ENCODE assay signal across 8 cellular contexts in the genomic region with DNA sequence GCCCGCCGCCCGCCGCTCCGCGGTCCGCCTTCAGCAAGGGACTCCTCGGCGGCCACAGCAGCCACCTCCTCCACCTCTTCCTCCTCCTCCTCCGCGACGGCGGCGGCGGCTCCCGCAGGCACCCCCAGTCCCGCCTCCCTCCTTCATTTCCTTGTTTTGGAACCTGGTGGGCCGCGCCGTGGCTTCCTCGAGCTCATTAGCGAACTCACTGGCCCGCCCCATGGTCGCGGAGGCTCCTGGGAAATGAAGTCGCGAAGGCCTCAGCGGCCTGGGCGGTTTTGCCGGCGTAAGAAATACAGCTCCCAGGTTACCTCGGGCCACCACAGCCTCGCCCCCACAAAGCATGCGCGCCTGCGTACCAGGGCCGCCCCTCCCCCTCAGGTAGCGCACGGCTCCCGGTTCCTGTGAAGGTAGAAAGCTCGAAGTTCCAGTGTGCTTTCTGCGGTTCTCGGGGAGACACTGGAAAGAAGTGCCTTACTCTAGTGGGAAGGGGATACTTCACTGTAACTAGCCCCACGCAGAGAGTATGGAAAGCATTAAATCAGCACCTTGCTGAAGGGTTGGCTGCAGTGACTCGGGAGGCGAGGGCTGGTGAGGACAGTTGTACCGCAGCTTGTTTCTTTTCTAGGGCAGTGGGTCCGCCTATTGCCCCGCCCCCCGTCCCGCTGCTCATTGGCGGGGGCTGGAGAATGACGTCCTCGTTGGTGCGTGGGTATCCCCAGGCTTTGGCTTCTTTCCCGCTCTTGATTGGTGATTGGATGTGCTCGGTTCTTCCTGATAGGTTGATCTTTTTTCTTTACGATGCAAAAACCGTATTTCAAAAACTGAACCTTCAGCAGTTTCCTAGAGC. TPM values are rescaled to one million over a fixed set of nuclear protein-coding genes. Genes with fewer than 3 reads are reported as not detected.
DNase-seq lines count a peak whose midpoint lies in the region; ATAC-seq lines count a peak whose summit lies in the region.

A gene (minus strand): TSS at position 210 of the 850 bp plus-strand sequence. CDS start 333 bp downstream, outside the sequence.

- H3K27ac ChIP-seq in mesendoderm (ENCODE audit: low read depth, low read length), result peak within 1 kb of the TSS; percentile 89

- H3K4me1 ChIP-seq in NT2/D1 (ENCODE audit: insufficient read depth, insufficient read length), result no peaks in the 10 kb centered on the region
- no peaks in the 10 kb centered on the region for H3K4me1 ChIP-seq in endocrine pancreas (ENCODE audit: control insufficient read depth, insufficient read depth, low read length)
- H3K4me1 ChIP-seq in mesendoderm (ENCODE audit: control insufficient read depth, low read depth, low read length), result no peaks in the 10 kb centered on the region

- H2BK120ac ChIP-seq in mesendoderm (ENCODE audit: low read depth, low read length), result no peak within 1 kb of the TSS

- H2BK5ac ChIP-seq in mesendoderm (ENCODE audit: low read length), result peak within 1 kb of the TSS; percentile 89

- H3K4ac ChIP-seq in mesendoderm (ENCODE audit: low read depth, low read length), result peak within 1 kb of the TSS; percentile 57

- WGBS in mesendoderm (ENCODE audit: extremely low coverage, insufficient coverage, low lambda C conversion rate), result no CpG with 5 or more reads among the region's 59 CpGs

- no peaks in the 10 kb centered on the region for H3K9me3 ChIP-seq in NT2/D1 (ENCODE audit: insufficient read depth, low read length)
- no peaks in the 10 kb centered on the region for H3K9me3 ChIP-seq in endocrine pancreas (ENCODE audit: control insufficient read depth, low read length)

- peak within 1 kb of the TSS; percentile 99 for H3K56ac ChIP-seq in mesendoderm (ENCODE audit: low read length)

- peak; percentile 63 for ATAC-seq in GM21381 (IDR thresholded peaks at IDR 0.05; ENCODE audit: unreplicated experiment)

- DNase-seq in COR-L47 (lab: John Stamatoyannopoulos, UW) (peak; percentile 91), HUDEP-2 (lab: John Stamatoyannopoulos, UW; ENCODE audit: unreplicated experiment in 76 of 76) (peak; percentile 90 to 100 (median 99)), NT2/D1 (ENCODE audit: low read depth, low spot score) (peak; percentile 93), mesendoderm (peak; percentile 99)
- peak; percentile 98 for DNase-seq in activated CD8-positive, alpha-beta memory T cell treated with anti-CD3 and anti-CD28 coated beads, Interleukin-2, amount 50 U/mL, for 1 hour (ENCODE audit: extremely low read depth)
- DNase-seq in stimulated activated CD8-positive, alpha-beta memory T cell treated with anti-CD3 and anti-CD28 coated beads, Interleukin-15, amount 100 ng/mL, for 1 hour (ENCODE audit: low read depth), result peak; percentile 95

- H3K36me3 ChIP-seq in NT2/D1 (ENCODE audit: insufficient read depth, insufficient read length, low read length) (no peaks in the 10 kb centered on the region), endocrine pancreas (ENCODE audit: control insufficient read depth, insufficient read depth, low read length) (no peaks in the 10 kb centered on the region), mesendoderm (ENCODE audit: control insufficient read depth, insufficient read depth, low read length) (no peaks in the 10 kb centered on the region)

- H3K4me2 ChIP-seq in mesendoderm (ENCODE audit: low read length), result peak within 1 kb of the TSS; percentile 96

- peaks cover 6% of the 10 kb centered on the region for H3K79me1 ChIP-seq in mesendoderm (ENCODE audit: low read length)

- peak within 1 kb of the TSS; percentile 94 for H3K23ac ChIP-seq in mesendoderm (ENCODE audit: low read length)

- H4K8ac ChIP-seq in mesendoderm (ENCODE audit: low read depth, low read length), result no peak within 1 kb of the TSS

- peak within 1 kb of the TSS; percentile 89 for H3K4me3 ChIP-seq in NT2/D1 (ENCODE audit: insufficient read length, low read depth)
- peak within 1 kb of the TSS; percentile 82 for H3K4me3 ChIP-seq in endocrine pancreas (ENCODE audit: control insufficient read depth, insufficient read depth, low read length)
- H3K4me3 ChIP-seq in mesendoderm (ENCODE audit: low read length), result peak within 1 kb of the TSS; percentile 97

- no peak within 1 kb of the TSS for H2AK5ac ChIP-seq in mesendoderm (ENCODE audit: low read length)

- H3K27me3 ChIP-seq in NT2/D1 (ENCODE audit: insufficient read depth, insufficient read length) (no peaks in the 10 kb centered on the region), endocrine pancreas (ENCODE audit: control insufficient read depth, insufficient read depth, low read length) (no peaks in the 10 kb centered on the region), mesendoderm (ENCODE audit: insufficient read depth, low read length, poor library complexity) (no peaks in the 10 kb centered on the region)

- H3K79me2 ChIP-seq in mesendoderm (ENCODE audit: control insufficient read depth, insufficient read depth, low read length), result peaks cover 10% of the 10 kb centered on the region

- H4K5ac ChIP-seq in mesendoderm (ENCODE audit: low read length), result peak within 1 kb of the TSS; percentile 84

- peak within 1 kb of the TSS; percentile 89 for H3K18ac ChIP-seq in mesendoderm (ENCODE audit: low read length)

- H2BK15ac ChIP-seq in mesendoderm (replicated peaks; ENCODE audit: low read depth), result no peak within 1 kb of the TSS

- H3K9ac ChIP-seq in NT2/D1 (ENCODE audit: insufficient read length, low read depth) (peak within 1 kb of the TSS; percentile 91), endocrine pancreas (ENCODE audit: control insufficient read depth, insufficient read depth, low read length) (peak within 1 kb of the TSS; percentile 93), mesendoderm (ENCODE audit: low read length) (peak within 1 kb of the TSS; percentile 96)

RNA-seq across cellular contexts. Expression of the gene that starts here (rescaled TPM):
- 1.9 TPM for polyA plus RNA-seq in mesendoderm (2013, experiment 1 of 2)
- 2.3 TPM for polyA plus RNA-seq in mesendoderm (2013, experiment 2 of 2)

Comparison
In these comparisons a context has a peak if more than half of its experiments do, and no peak if none do; other contexts are left out.
1. Peak in every context shown above with its lines: DNase-seq, ATAC-seq, H3K4me3 ChIP-seq and H3K27ac ChIP-seq.